In genomic region chr7:46932656-46933424, GRCh38 we compare ENCODE assay signal across 8 cellular contexts.
A peak's percentile ranks its signal among the peaks of the same experiment; 100 is the strongest.
DNase-seq lines count a peak whose midpoint lies in the region; ATAC-seq, FAIRE-seq and TF ChIP-seq lines count a peak whose summit lies in the region.

No MANE protein-coding gene starts in this region.

- no peaks in the 10 kb centered on the region for H3K9me3 ChIP-seq in A549
- H3K9me3 ChIP-seq in body of pancreas = no peaks in the 10 kb centered on the region
- peaks cover under 1% of the 10 kb centered on the region for H3K9me3 ChIP-seq in WERI-Rb-1 (ENCODE audit: severe bottlenecking)

- H3K27me3 ChIP-seq in body of pancreas (no peaks in the 10 kb centered on the region), WERI-Rb-1 (ENCODE audit: insufficient read depth, low read depth, severe bottlenecking) (no peaks in the 10 kb centered on the region)

- ATAC-seq in A549 = no peak
- peak; percentile 62 for ATAC-seq in body of pancreas
- ATAC-seq in left lobe of liver = peak; percentile 91
- ATAC-seq in HG03095 (IDR thresholded peaks at IDR 0.05; ENCODE audit: unreplicated experiment) = no peak

- intact Hi-C loops in body of pancreas (cut with DNase I) = no loop called here

- no peak for FAIRE-seq in A549 (lab: Jason Lieb, UNC)

- TF ChIP-seq EP300 in A549 (IDR thresholded peaks at IDR 0.05) = no peak

- no peaks in the 10 kb centered on the region for H3K36me3 ChIP-seq in body of pancreas (replicated peaks in 1 of 2; ENCODE audit: insufficient read depth in 1 of 2, low read depth in 2 of 2)
- H3K36me3 ChIP-seq in WERI-Rb-1 = no peaks in the 10 kb centered on the region

- TF ChIP-seq POLR2A in A549 (IDR thresholded peaks at IDR 0.05; ENCODE audit: low read length) = no peak
- no peak for TF ChIP-seq POLR2A in body of pancreas (IDR thresholded peaks at IDR 0.05)

- H3K4me3 ChIP-seq in A549 = no peak overlapping the region
- no peak overlapping the region for H3K4me3 ChIP-seq in body of pancreas
- H3K4me3 ChIP-seq in WERI-Rb-1 (ENCODE audit: low read depth, low read length) = no peak overlapping the region

- H3K27ac ChIP-seq in A549 (peak overlapping the region; percentile 5 to 70; a peak in 4 of 6 replicates), body of pancreas (peak overlapping the region in 2 of 4 donors; percentile 58 to 73), WERI-Rb-1 (no peak overlapping the region)

- no peak overlapping the region for H3K4me2 ChIP-seq in A549

- 68% methylated on average over 7 of the region's 7 CpGs for WGBS in A549 (ENCODE audit: missing lambda C conversion rate)
- WGBS in body of pancreas, 2 donors = 29 to 31% methylated on average over 7 of the region's 7 CpGs

- POLR2A ChIA-PET in A549 (lab: Yijun Ruan, JAX) = no interaction called here

- H3K4me1 ChIP-seq in A549 = peaks cover 40% of the 10 kb centered on the region
- peaks cover 14% of the 10 kb centered on the region for H3K4me1 ChIP-seq in body of pancreas

- DNase-seq in A549 (ENCODE audit: low read depth in 1 of 2, low spot score in 1 of 2) = peak in 1 of 2 experiments; percentile 11
- peak in 3 of 4 donors; percentile 23 to 54 (median 32) for DNase-seq in body of pancreas
- DNase-seq in left lobe of liver (ENCODE audit: low spot score) = peak; percentile 50
- DNase-seq in T-helper 2 cell = no peak
- DNase-seq in WERI-Rb-1 = no peak
- DNase-seq in Kasumi-1 (lab: John Stamatoyannopoulos, UW) = no peak

- CTCF ChIA-PET in A549 (lab: Yijun Ruan, JAX) = interaction anchor here (0.7 to 1.3 kb wide), 3 partner anchors 24 to 1009 kb away, joined by 3 read pairs; no protein-coding TSS in a partner anchor

- TF ChIP-seq CTCF in A549 (IDR thresholded peaks at IDR 0.05) (no peak), LNCAP (IDR thresholded peaks at IDR 0.05) (peak; percentile 19; the same call in 1 of the 2 replicates), body of pancreas (IDR thresholded peaks at IDR 0.05) (no peak), WERI-Rb-1 (IDR thresholded peaks at IDR 0.05; ENCODE audit: low read depth, low read length) (no peak)

- TF ChIP-seq RAD21 in A549 (conservative IDR thresholded peaks at IDR 0.05 in 1 of 2, IDR thresholded peaks at IDR 0.05 in 1 of 2) = no peak

TF ChIP-seq in A549, 52 proteins besides CTCF, POLR2A, EP300 and RAD21:
- TF ChIP-seq CEBPB (IDR thresholded peaks at IDR 0.05) (peak; percentile 29 to 52; a peak in 2 of 4 replicates), HOXA7 (CRISPR knock-in tag; IDR thresholded peaks at IDR 0.05) (no peak), ZNF302 (CRISPR knock-in tag; IDR thresholded peaks at IDR 0.05) (no peak)
TF ChIP-seq in A549: peak in this region for 1.

Comparison
In these comparisons a context has a peak if more than half of its experiments do, and no peak if none do; other contexts are left out.
1. ATAC-seq: peak in body of pancreas (single experiment) and left lobe of liver (single experiment); none in A549 (0 of 2) and HG03095 (single experiment).
2. DNase-seq: peak in body of pancreas (3 of 4) and left lobe of liver (single experiment); none in T-helper 2 cell (0 of 5), WERI-Rb-1 (single experiment) and Kasumi-1 (0 of 2).